15 cellular contexts compared by ENCODE assay signal in genomic region chr19:33460221-33460908, GRCh38.
DNase-seq lines count a peak whose midpoint lies in the region; ATAC-seq and TF ChIP-seq lines count a peak whose summit lies in the region.
"Had no signal": no experiment of that assay in that cellular context is flagged by ENCODE, and none has a peak within 500 bp of the region (broad histone marks: within the 10 kb centered on the region; RNA-seq: fewer than 3 reads in every experiment).

No MANE protein-coding gene starts in this region.

- no peaks in the 10 kb centered on the region for H3K36me3 Mint-ChIP-seq in activated CD8-positive, alpha-beta memory T cell treated with anti-CD3 and anti-CD28 coated beads, Interleukin-2, amount 10 ng/mL, durations not matched to agents 7 days and 5 days
- no peaks in the 10 kb centered on the region for H3K36me3 Mint-ChIP-seq in WTC11

- H3K4me3 ChIP-seq in spleen = no peak overlapping the region
- H3K4me3 ChIP-seq in testis = no peak overlapping the region

- H3K27me3 ChIP-seq in spleen (replicated peaks in 1 of 7) (no peaks in the 10 kb centered on the region), testis (no peaks in the 10 kb centered on the region)

- CTCF ChIA-PET in activated CD8-positive, alpha-beta memory T cell treated with anti-CD3 and anti-CD28 coated beads, Interleukin-2, amount 10 ng/mL, durations not matched to agents 7 days and 5 days (lab: Charles Lee) = no interaction called here
- CTCF ChIA-PET in WTC11 (lab: Charles Lee) = interaction anchor here (1.7 kb wide), 1 partner anchor 44 kb away, joined by 6 read pairs; no protein-coding TSS in a partner anchor

- no peak overlapping the region for H3K4me3 Mint-ChIP-seq in activated CD8-positive, alpha-beta memory T cell treated with anti-CD3 and anti-CD28 coated beads, Interleukin-2, amount 10 ng/mL, durations not matched to agents 7 days and 5 days
- H3K4me3 Mint-ChIP-seq in WTC11 = no peak overlapping the region

- H3K9me3 ChIP-seq in spleen (no peaks in the 10 kb centered on the region), testis (no peaks in the 10 kb centered on the region)

- H3K27ac Mint-ChIP-seq in activated CD8-positive, alpha-beta memory T cell treated with anti-CD3 and anti-CD28 coated beads, Interleukin-2, amount 10 ng/mL, durations not matched to agents 7 days and 5 days = no peak overlapping the region
- peak overlapping the region; percentile 69 for H3K27ac Mint-ChIP-seq in WTC11

- DNase-seq in activated CD8-positive, alpha-beta memory T cell treated with anti-CD3 and anti-CD28 coated beads, Interleukin-2, amount 10 ng/mL, durations not matched to agents 7 days and 5 days = peak; percentile 27
- no peak for DNase-seq in activated CD8-positive, alpha-beta memory T cell treated with anti-CD3 and anti-CD28 coated beads for 24 hours
- DNase-seq in WTC11 (ENCODE audit: low spot score) (no peak), left lobe of liver (ENCODE audit: low spot score) (peak; percentile 33), spleen (peak; percentile 62), testis (no peak)
- no peak for DNase-seq in activated CD4-positive, alpha-beta T cell treated with anti-CD3 and anti-CD28 coated beads for 1 hour
- DNase-seq: COR-L47, Karpas-422, MM.1S, NCI-H187 treated with DMSO at 0.1 percent for 48 hours, NCI-H510A, NCI-H82 had no signal

- 86 to 92% (median 90%) methylated on average over 11 to 18 of the region's 18 CpGs for WGBS in spleen, 5 donors
- 88 to 90% methylated on average over 18 of the region's 18 CpGs for WGBS in testis, 2 donors

- TF ChIP-seq POLR2A in spleen (IDR thresholded peaks at IDR 0.05) = no peak
- TF ChIP-seq POLR2A in testis (IDR thresholded peaks at IDR 0.05) = no peak

- TF ChIP-seq CTCF in WTC11 (IDR thresholded peaks at IDR 0.05) (no peak), spleen (IDR thresholded peaks at IDR 0.05 in 8 of 11, conservative IDR thresholded peaks at IDR 0.05 in 3 of 11) (no peak), testis (IDR thresholded peaks at IDR 0.05) (no peak)

- POLR2A ChIA-PET in WTC11 (lab: Charles Lee) = no interaction called here

- no peak for ATAC-seq in activated CD8-positive, alpha-beta memory T cell treated with anti-CD3 and anti-CD28 coated beads, Interleukin-2, amount 10 ng/mL, durations not matched to agents 7 days and 5 days
- ATAC-seq in WTC11 (no peak), left lobe of liver (no peak), HG02759 (IDR thresholded peaks at IDR 0.05; ENCODE audit: unreplicated experiment) (no peak)

- H3K27me3 Mint-ChIP-seq in activated CD8-positive, alpha-beta memory T cell treated with anti-CD3 and anti-CD28 coated beads, Interleukin-2, amount 10 ng/mL, durations not matched to agents 7 days and 5 days = no peaks in the 10 kb centered on the region
- H3K27me3 Mint-ChIP-seq in WTC11 (ENCODE audit: low read depth) = no peaks in the 10 kb centered on the region

- H3K27ac ChIP-seq in spleen (no peak overlapping the region), testis (no peak overlapping the region)
- H3K27ac ChIP-seq: C4-2B had no signal

- H3K4me1 ChIP-seq in spleen (no peaks in the 10 kb centered on the region), testis (no peaks in the 10 kb centered on the region)

- H3K4me1 Mint-ChIP-seq in activated CD8-positive, alpha-beta memory T cell treated with anti-CD3 and anti-CD28 coated beads, Interleukin-2, amount 10 ng/mL, durations not matched to agents 7 days and 5 days = no peaks in the 10 kb centered on the region
- no peaks in the 10 kb centered on the region for H3K4me1 Mint-ChIP-seq in WTC11

- intact Hi-C loops in spleen (cut with DNase I; ENCODE audit: low total_unique reads) (no loop called here), testis (cut with DNase I; ENCODE audit: low total_unique reads) (no loop called here)

- H3K36me3 ChIP-seq in spleen (peaks cover 0 to 61% (median 25%) of the 10 kb centered on the region in 6 donors), testis (ENCODE audit: low read depth, missing control alignments) (no peaks in the 10 kb centered on the region)

- no peaks in the 10 kb centered on the region for H3K9me3 Mint-ChIP-seq in activated CD8-positive, alpha-beta memory T cell treated with anti-CD3 and anti-CD28 coated beads, Interleukin-2, amount 10 ng/mL, durations not matched to agents 7 days and 5 days (ENCODE audit: low read depth)
- H3K9me3 Mint-ChIP-seq in WTC11 = no peaks in the 10 kb centered on the region

TF ChIP-seq in WTC11, 78 proteins besides CTCF, POLR2A, EP300 and RAD21:
- no peak for TF ChIP-seq ZNF317 (CRISPR knock-in tag; IDR thresholded peaks at IDR 0.05; ENCODE audit: borderline replicate concordance, low read depth)
- TF ChIP-seq CREM (CRISPR knock-in tag; IDR thresholded peaks at IDR 0.05) = no peak
- TF ChIP-seq GTF2I (CRISPR knock-in tag; conservative IDR thresholded peaks at IDR 0.05) = no peak
- TF ChIP-seq ZNF423 (CRISPR knock-in tag; IDR thresholded peaks at IDR 0.05) = no peak
- TF ChIP-seq MXD4 (CRISPR knock-in tag; IDR thresholded peaks at IDR 0.05; ENCODE audit: borderline replicate concordance) = no peak
- no peak for TF ChIP-seq ZNF138 (CRISPR knock-in tag; conservative IDR thresholded peaks at IDR 0.05)
- TF ChIP-seq, protein P1, sequence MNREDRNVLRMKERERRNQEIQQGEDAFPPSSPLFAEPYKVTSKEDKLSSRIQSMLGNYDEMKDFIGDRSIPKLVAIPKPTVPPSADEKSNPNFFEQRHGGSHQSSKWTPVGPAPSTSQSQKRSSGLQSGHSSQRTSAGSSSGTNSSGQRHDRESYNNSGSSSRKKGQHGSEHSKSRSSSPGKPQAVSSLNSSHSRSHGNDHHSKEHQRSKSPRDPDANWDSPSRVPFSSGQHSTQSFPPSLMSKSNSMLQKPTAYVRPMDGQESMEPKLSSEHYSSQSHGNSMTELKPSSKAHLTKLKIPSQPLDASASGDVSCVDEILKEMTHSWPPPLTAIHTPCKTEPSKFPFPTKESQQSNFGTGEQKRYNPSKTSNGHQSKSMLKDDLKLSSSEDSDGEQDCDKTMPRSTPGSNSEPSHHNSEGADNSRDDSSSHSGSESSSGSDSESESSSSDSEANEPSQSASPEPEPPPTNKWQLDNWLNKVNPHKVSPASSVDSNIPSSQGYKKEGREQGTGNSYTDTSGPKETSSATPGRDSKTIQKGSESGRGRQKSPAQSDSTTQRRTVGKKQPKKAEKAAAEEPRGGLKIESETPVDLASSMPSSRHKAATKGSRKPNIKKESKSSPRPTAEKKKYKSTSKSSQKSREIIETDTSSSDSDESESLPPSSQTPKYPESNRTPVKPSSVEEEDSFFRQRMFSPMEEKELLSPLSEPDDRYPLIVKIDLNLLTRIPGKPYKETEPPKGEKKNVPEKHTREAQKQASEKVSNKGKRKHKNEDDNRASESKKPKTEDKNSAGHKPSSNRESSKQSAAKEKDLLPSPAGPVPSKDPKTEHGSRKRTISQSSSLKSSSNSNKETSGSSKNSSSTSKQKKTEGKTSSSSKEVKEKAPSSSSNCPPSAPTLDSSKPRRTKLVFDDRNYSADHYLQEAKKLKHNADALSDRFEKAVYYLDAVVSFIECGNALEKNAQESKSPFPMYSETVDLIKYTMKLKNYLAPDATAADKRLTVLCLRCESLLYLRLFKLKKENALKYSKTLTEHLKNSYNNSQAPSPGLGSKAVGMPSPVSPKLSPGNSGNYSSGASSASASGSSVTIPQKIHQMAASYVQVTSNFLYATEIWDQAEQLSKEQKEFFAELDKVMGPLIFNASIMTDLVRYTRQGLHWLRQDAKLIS (CRISPR knock-in tag; IDR thresholded peaks at IDR 0.05; ENCODE audit: borderline replicate concordance) = no peak
- TF ChIP-seq, protein P2, sequence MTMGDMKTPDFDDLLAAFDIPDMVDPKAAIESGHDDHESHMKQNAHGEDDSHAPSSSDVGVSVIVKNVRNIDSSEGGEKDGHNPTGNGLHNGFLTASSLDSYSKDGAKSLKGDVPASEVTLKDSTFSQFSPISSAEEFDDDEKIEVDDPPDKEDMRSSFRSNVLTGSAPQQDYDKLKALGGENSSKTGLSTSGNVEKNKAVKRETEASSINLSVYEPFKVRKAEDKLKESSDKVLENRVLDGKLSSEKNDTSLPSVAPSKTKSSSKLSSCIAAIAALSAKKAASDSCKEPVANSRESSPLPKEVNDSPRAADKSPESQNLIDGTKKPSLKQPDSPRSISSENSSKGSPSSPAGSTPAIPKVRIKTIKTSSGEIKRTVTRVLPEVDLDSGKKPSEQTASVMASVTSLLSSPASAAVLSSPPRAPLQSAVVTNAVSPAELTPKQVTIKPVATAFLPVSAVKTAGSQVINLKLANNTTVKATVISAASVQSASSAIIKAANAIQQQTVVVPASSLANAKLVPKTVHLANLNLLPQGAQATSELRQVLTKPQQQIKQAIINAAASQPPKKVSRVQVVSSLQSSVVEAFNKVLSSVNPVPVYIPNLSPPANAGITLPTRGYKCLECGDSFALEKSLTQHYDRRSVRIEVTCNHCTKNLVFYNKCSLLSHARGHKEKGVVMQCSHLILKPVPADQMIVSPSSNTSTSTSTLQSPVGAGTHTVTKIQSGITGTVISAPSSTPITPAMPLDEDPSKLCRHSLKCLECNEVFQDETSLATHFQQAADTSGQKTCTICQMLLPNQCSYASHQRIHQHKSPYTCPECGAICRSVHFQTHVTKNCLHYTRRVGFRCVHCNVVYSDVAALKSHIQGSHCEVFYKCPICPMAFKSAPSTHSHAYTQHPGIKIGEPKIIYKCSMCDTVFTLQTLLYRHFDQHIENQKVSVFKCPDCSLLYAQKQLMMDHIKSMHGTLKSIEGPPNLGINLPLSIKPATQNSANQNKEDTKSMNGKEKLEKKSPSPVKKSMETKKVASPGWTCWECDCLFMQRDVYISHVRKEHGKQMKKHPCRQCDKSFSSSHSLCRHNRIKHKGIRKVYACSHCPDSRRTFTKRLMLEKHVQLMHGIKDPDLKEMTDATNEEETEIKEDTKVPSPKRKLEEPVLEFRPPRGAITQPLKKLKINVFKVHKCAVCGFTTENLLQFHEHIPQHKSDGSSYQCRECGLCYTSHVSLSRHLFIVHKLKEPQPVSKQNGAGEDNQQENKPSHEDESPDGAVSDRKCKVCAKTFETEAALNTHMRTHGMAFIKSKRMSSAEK (CRISPR knock-in tag; IDR thresholded peaks at IDR 0.05; ENCODE audit: borderline replicate concordance) = no peak
- TF ChIP-seq, protein P3, sequence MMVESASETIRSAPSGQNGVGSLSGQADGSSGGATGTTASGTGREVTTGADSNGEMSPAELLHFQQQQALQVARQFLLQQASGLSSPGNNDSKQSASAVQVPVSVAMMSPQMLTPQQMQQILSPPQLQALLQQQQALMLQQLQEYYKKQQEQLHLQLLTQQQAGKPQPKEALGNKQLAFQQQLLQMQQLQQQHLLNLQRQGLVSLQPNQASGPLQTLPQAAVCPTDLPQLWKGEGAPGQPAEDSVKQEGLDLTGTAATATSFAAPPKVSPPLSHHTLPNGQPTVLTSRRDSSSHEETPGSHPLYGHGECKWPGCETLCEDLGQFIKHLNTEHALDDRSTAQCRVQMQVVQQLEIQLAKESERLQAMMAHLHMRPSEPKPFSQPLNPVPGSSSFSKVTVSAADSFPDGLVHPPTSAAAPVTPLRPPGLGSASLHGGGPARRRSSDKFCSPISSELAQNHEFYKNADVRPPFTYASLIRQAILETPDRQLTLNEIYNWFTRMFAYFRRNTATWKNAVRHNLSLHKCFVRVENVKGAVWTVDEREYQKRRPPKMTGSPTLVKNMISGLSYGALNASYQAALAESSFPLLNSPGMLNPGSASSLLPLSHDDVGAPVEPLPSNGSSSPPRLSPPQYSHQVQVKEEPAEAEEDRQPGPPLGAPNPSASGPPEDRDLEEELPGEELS (CRISPR knock-in tag; IDR thresholded peaks at IDR 0.05) = no peak

Comparison
In these comparisons a context has a peak if more than half of its experiments do, and no peak if none do; other contexts are left out.
1. DNase-seq: peak in activated CD8-positive, alpha-beta memory T cell treated with anti-CD3 and anti-CD28 coated beads, Interleukin-2, amount 10 ng/mL, durations not matched to agents 7 days and 5 days (single experiment), left lobe of liver (single experiment) and spleen (single experiment); none in activated CD8-positive, alpha-beta memory T cell treated with anti-CD3 and anti-CD28 coated beads for 24 hours (single experiment), WTC11 (single experiment), testis (single experiment) and activated CD4-positive, alpha-beta T cell treated with anti-CD3 and anti-CD28 coated beads for 1 hour (single experiment).